In genomic region chr1:84433253-84434080, GRCh38 we compare ENCODE assay signal across 8 cellular contexts. TPM values are rescaled to one million over a fixed set of nuclear protein-coding genes. Genes with fewer than 3 reads are reported as not detected.
DNase-seq lines count a peak whose midpoint lies in the region; ATAC-seq and TF ChIP-seq lines count a peak whose summit lies in the region.

No MANE protein-coding gene starts in this region.

- H3K36me3 Mint-ChIP-seq in Calu3 (ENCODE audit: insufficient read depth, unreplicated experiment) (peaks cover 4% of the 10 kb centered on the region), progenitor cell of endocrine pancreas (ENCODE audit: insufficient read depth) (peaks cover 15% of the 10 kb centered on the region)

- intact Hi-C loops in Calu3 (cut with micrococcal nuclease; ENCODE audit: unreplicated experiment) (loop anchor here (1.0 to 10.0 kb wide), 6 partner anchors 66 to 529 kb away; no protein-coding TSS in a partner anchor), adrenal gland (cut with DNase I) (loop anchor here in 1 of 2 donors (2.0 to 10.0 kb wide), 2 partner anchors 129 to 293 kb away; partner anchors contain the start of gene SAMD13), heart left ventricle (cut with DNase I) (loop anchor here (2.0 to 10.0 kb wide), 13 partner anchors 129 to 503 kb away; partner anchors contain the start of genes PRKACB (in 6 of the 10) and SAMD13 (in 2 of the 10))

- H3K4me1 Mint-ChIP-seq in Calu3 (ENCODE audit: low read depth, unreplicated experiment), result peaks cover 16% of the 10 kb centered on the region
- H3K4me1 Mint-ChIP-seq in progenitor cell of endocrine pancreas (ENCODE audit: low read depth), result peaks cover 18% of the 10 kb centered on the region

- WGBS in adrenal gland, 4 donors, result 7 to 13% (median 10%) methylated on average over 11 of the region's 11 CpGs
- WGBS in heart left ventricle, 4 donors, result 5 to 14% (median 12%) methylated on average over 11 of the region's 11 CpGs

- H3K4me3 ChIP-seq in RWPE2 (ENCODE audit: severe bottlenecking) (no peak overlapping the region), adrenal gland (peak overlapping the region in 1 of 4 donors; percentile 20), heart left ventricle (peak overlapping the region in 10 of 12 donors; percentile 17 to 45 (median 34))

- ATAC-seq in GM21447 (IDR thresholded peaks at IDR 0.05; ENCODE audit: unreplicated experiment), result peak; percentile 58
- ATAC-seq in RWPE2 (ENCODE audit: low read depth), result peak; percentile 46; the same call in 1 of the 3 replicates
- ATAC-seq in heart left ventricle, result peak; percentile 69 to 86 (median 75)
- ATAC-seq in GM21390 (IDR thresholded peaks at IDR 0.05; ENCODE audit: unreplicated experiment), result no peak

- CTCF ChIA-PET in Calu3 (lab: Charles Lee), result interaction anchor here (0.6 to 5.7 kb wide), 15 partner anchors 68 to 550 kb away, joined by 3 to 57 read pairs (median 4); partner anchors contain the start of gene PRKACB

- H3K27me3 Mint-ChIP-seq in Calu3 (ENCODE audit: unreplicated experiment), result no peaks in the 10 kb centered on the region
- no peaks in the 10 kb centered on the region for H3K27me3 Mint-ChIP-seq in progenitor cell of endocrine pancreas

- no peaks in the 10 kb centered on the region for H3K36me3 ChIP-seq in RWPE2 (ENCODE audit: low read depth)
- H3K36me3 ChIP-seq in adrenal gland (replicated peaks in 1 of 2), result no peaks in the 10 kb centered on the region
- no peaks in the 10 kb centered on the region for H3K36me3 ChIP-seq in heart left ventricle

- H3K9me3 Mint-ChIP-seq in Calu3 (ENCODE audit: low read depth, unreplicated experiment) (peaks cover 6% of the 10 kb centered on the region), progenitor cell of endocrine pancreas (ENCODE audit: low read depth) (peaks cover 21% of the 10 kb centered on the region)

- BruUV-seq in Calu3 (replicated peaks; lab: Mats Ljungman, UMichigan), result no TSS peak

- H3K9me3 ChIP-seq in RWPE2 (ENCODE audit: severe bottlenecking) (no peaks in the 10 kb centered on the region), adrenal gland (replicated peaks in 1 of 3) (no peaks in the 10 kb centered on the region), heart left ventricle (peaks cover 0 to 9% (median 0%) of the 10 kb centered on the region in 12 donors)

- DNase-seq in Calu3, result peak; percentile 69
- peak; percentile 81 for DNase-seq in M059J (ENCODE audit: low read depth)
- no peak for DNase-seq in RWPE2 (ENCODE audit: low spot score)
- peak; percentile 61 to 92 (median 72) for DNase-seq in adrenal gland
- peak in 3 of 5 donors; percentile 29 to 41 (median 40) for DNase-seq in heart left ventricle
- DNase-seq in progenitor cell of endocrine pancreas (ENCODE audit: low spot score, unreplicated experiment), result peak; percentile 13

- H3K27ac Mint-ChIP-seq in Calu3 (ENCODE audit: unreplicated experiment) (peak overlapping the region; percentile 48), progenitor cell of endocrine pancreas (peak overlapping the region; percentile 85)

- peaks cover 9% of the 10 kb centered on the region for H3K4me1 ChIP-seq in RWPE2 (ENCODE audit: insufficient read depth, poor library complexity, severe bottlenecking)
- H3K4me1 ChIP-seq in adrenal gland (replicated peaks in 1 of 2), result peaks cover 0 to 15% of the 10 kb centered on the region in 2 donors
- H3K4me1 ChIP-seq in heart left ventricle, result peaks cover 0 to 47% (median 6%) of the 10 kb centered on the region in 12 donors

- H3K27ac ChIP-seq in RWPE2 (ENCODE audit: poor library complexity, severe bottlenecking), result no peak overlapping the region
- H3K27ac ChIP-seq in adrenal gland, result peak overlapping the region in 3 of 5 donors; percentile 1 to 69 (median 49)
- no peak overlapping the region for H3K27ac ChIP-seq in heart left ventricle

- H3K4me3 Mint-ChIP-seq in Calu3 (ENCODE audit: low read depth, unreplicated experiment) (no peak overlapping the region), progenitor cell of endocrine pancreas (ENCODE audit: low read depth) (no peak overlapping the region)

- no peaks in the 10 kb centered on the region for H3K27me3 ChIP-seq in RWPE2 (ENCODE audit: insufficient read depth, poor library complexity, severe bottlenecking)
- no peaks in the 10 kb centered on the region for H3K27me3 ChIP-seq in adrenal gland
- no peaks in the 10 kb centered on the region for H3K27me3 ChIP-seq in heart left ventricle

- TF ChIP-seq POLR2A in adrenal gland (IDR thresholded peaks at IDR 0.05), result no peak
- no peak for TF ChIP-seq POLR2A in heart left ventricle (IDR thresholded peaks at IDR 0.05)

- TF ChIP-seq CTCF in Calu3 (IDR thresholded peaks at IDR 0.05; ENCODE audit: unreplicated experiment) (peak; percentile 75), RWPE2 (IDR thresholded peaks at IDR 0.05; ENCODE audit: poor library complexity, severe bottlenecking) (peak; percentile 93), adrenal gland (IDR thresholded peaks at IDR 0.05) (peak; percentile 66 to 89 (median 82)), heart left ventricle (IDR thresholded peaks at IDR 0.05) (peak; percentile 53 to 82 (median 72)), progenitor cell of endocrine pancreas (IDR thresholded peaks at IDR 0.05; ENCODE audit: unreplicated experiment) (peak; percentile 87)

RNA-seq across cellular contexts. Expression of gene DNASE2B, which starts 35.2 kb away (rescaled TPM):
- total RNA-seq in Calu3 (2022) (not detected in 2 replicates), adrenal gland (under 1 TPM in 4 of 8 donors, not detected in 4; 0.24 to 0.61 (median 0.33) TPM), heart left ventricle (under 1 TPM in 1 of 9 donors, not detected in 8; 0.53 TPM), progenitor cell of endocrine pancreas (0.26 and 0.36 TPM in 2 replicates)
- not detected in 2 replicates for total RNA-seq in M059J (2014; rRNA removed; shearing (Covaris generic))
- polyA plus RNA-seq in adrenal gland (1 to 10 TPM in 1 of 3 donors, under 1 TPM in 2; 0.10 to 1.2 (median 0.31) TPM), heart left ventricle (under 1 TPM in 1 of 2 donors, not detected in 1; 0.06 TPM)

RNA-seq across cellular contexts. Expression of gene RPF1, which starts 45.6 kb away (rescaled TPM):
- 33.6 TPM in 2 replicates for total RNA-seq in Calu3 (2022)
- total RNA-seq in M059J (2014; rRNA removed; shearing (Covaris generic)), result 80.6 and 89.7 TPM in 2 replicates
- total RNA-seq in adrenal gland, result 10 to 100 TPM; 23.4 to 30.8 (median 26.8) TPM
- polyA plus RNA-seq in adrenal gland, result 10 to 100 TPM; 12.4 to 66.9 (median 21.5) TPM
- total RNA-seq in heart left ventricle, result 10 to 100 TPM; 30.3 to 63.9 (median 34.5) TPM
- 10 to 100 TPM; 23.9 to 66.8 TPM for polyA plus RNA-seq in heart left ventricle
- total RNA-seq in progenitor cell of endocrine pancreas, result 40.5 and 42.6 TPM in 2 replicates

Comparison
In these comparisons a context has a peak if more than half of its experiments do, and no peak if none do; other contexts are left out.
1. H3K27ac ChIP-seq: peak in adrenal gland (3 of 5); none in RWPE2 (single experiment) and heart left ventricle (0 of 12).
2. Peak in every context shown above with its lines, with median percentiles within 50 percentile points of each other: CTCF ChIP-seq.